In genomic region chr15:81411056-81411455, GRCh38 we compare ENCODE assay signal across 16 cellular contexts. TPM values are rescaled to one million over a fixed set of nuclear protein-coding genes. Genes with fewer than 3 reads are reported as not detected.
DNase-seq lines count a peak whose midpoint lies in the region; ATAC-seq and TF ChIP-seq lines count a peak whose summit lies in the region.
"Had no signal": no experiment of that assay in that cellular context is flagged by ENCODE, and none has a peak within 500 bp of the region (broad histone marks: within the 10 kb centered on the region; RNA-seq: fewer than 3 reads in every experiment).

No MANE protein-coding gene starts in this region.

- no peaks in the 10 kb centered on the region for H3K9me3 Mint-ChIP-seq in Calu3 (ENCODE audit: low read depth, unreplicated experiment)
- H3K9me3 Mint-ChIP-seq in HFFc6 = no peaks in the 10 kb centered on the region
- H3K9me3 Mint-ChIP-seq in endodermal cell = no peaks in the 10 kb centered on the region
- H3K9me3 Mint-ChIP-seq: activated CD8-positive, alpha-beta T cell treated with anti-CD3 and anti-CD28 coated beads for 36 hours; natural killer cell treated with Interleukin-12 subunit alpha and Interleukin-12 subunit beta and Interleukin-15 and Interleukin-18, amount 100 ng/mL, for 72 hours had no signal

- H3K4me3 Mint-ChIP-seq in Calu3 (ENCODE audit: low read depth, unreplicated experiment) (no peak overlapping the region), HFFc6 (no peak overlapping the region), endodermal cell (no peak overlapping the region)
- H3K4me3 Mint-ChIP-seq: activated CD8-positive, alpha-beta T cell treated with anti-CD3 and anti-CD28 coated beads for 36 hours; natural killer cell treated with Interleukin-12 subunit alpha and Interleukin-12 subunit beta and Interleukin-15 and Interleukin-18, amount 100 ng/mL, for 72 hours had no signal

- no peaks in the 10 kb centered on the region for H3K4me1 ChIP-seq in endodermal cell (ENCODE audit: control insufficient read depth, insufficient read depth, low read length)
- H3K4me1 ChIP-seq: breast epithelium, colonic mucosa had no signal

- intact Hi-C loops in Calu3 (cut with micrococcal nuclease; ENCODE audit: unreplicated experiment) = loop anchor here (2.0 to 5.0 kb wide), 2 partner anchors 526 to 694 kb away; no protein-coding TSS in a partner anchor

- H3K27me3 ChIP-seq in endodermal cell (ENCODE audit: control insufficient read depth, insufficient read depth, low read length, poor library complexity, severe bottlenecking) = no peaks in the 10 kb centered on the region
- H3K27me3 ChIP-seq in neural cell (ENCODE audit: insufficient read depth, low read depth, low read length) = no peaks in the 10 kb centered on the region
- H3K27me3 ChIP-seq: breast epithelium, colonic mucosa had no signal

- H3K27ac Mint-ChIP-seq in Calu3 (ENCODE audit: unreplicated experiment) = no peak overlapping the region
- H3K27ac Mint-ChIP-seq in HFFc6 = no peak overlapping the region
- no peak overlapping the region for H3K27ac Mint-ChIP-seq in endodermal cell
- H3K27ac Mint-ChIP-seq: activated CD8-positive, alpha-beta T cell treated with anti-CD3 and anti-CD28 coated beads for 36 hours; natural killer cell treated with Interleukin-12 subunit alpha and Interleukin-12 subunit beta and Interleukin-15 and Interleukin-18, amount 100 ng/mL, for 72 hours had no signal

- H3K9me3 ChIP-seq in endodermal cell (ENCODE audit: control insufficient read depth, low read length) (no peaks in the 10 kb centered on the region), neural cell (ENCODE audit: low read length) (no peaks in the 10 kb centered on the region)
- H3K9me3 ChIP-seq: breast epithelium, colonic mucosa had no signal

- DNase-seq in Calu3 = no peak
- DNase-seq in HFFc6 = no peak
- DNase-seq in endodermal cell = peak; percentile 77
- DNase-seq in ureter (ENCODE audit: low spot score) = no peak
- no peak for DNase-seq in 8988T
- DNase-seq: activated gamma-delta T cell treated with Interleukin-2 at 50 U/mL for 16 hours, colonic mucosa, T1000 had no signal

- peak overlapping the region; percentile 31 for H2AFZ ChIP-seq in neural cell (ENCODE audit: low read depth, low read length)

- H3K27ac ChIP-seq in endodermal cell (ENCODE audit: low read depth, low read length) = no peak overlapping the region
- no peak overlapping the region for H3K27ac ChIP-seq in neural cell (ENCODE audit: low read length)
- H3K27ac ChIP-seq: breast epithelium, colonic mucosa had no signal

- WGBS in endodermal cell (ENCODE audit: insufficient coverage in 1 of 2, insufficient read length in 1 of 2), 2 experiments = 57 to 60% methylated on average over 2 of the region's 2 CpGs

- TF ChIP-seq CTCF in Calu3 (IDR thresholded peaks at IDR 0.05; ENCODE audit: unreplicated experiment) (peak; percentile 19), HFFc6 (IDR thresholded peaks at IDR 0.05) (peak; percentile 28; the same call in 1 of the 2 replicates), endodermal cell (conservative IDR thresholded peaks at IDR 0.05) (peak; percentile 70), neural cell (IDR thresholded peaks at IDR 0.05; ENCODE audit: poor library complexity, severe bottlenecking) (no peak)

- no peaks in the 10 kb centered on the region for H3K4me1 Mint-ChIP-seq in Calu3 (ENCODE audit: low read depth, unreplicated experiment)
- H3K4me1 Mint-ChIP-seq in HFFc6 (ENCODE audit: low read depth) = no peaks in the 10 kb centered on the region
- H3K4me1 Mint-ChIP-seq in endodermal cell = peaks cover 11% of the 10 kb centered on the region

- BruUV-seq in Calu3 (replicated peaks; lab: Mats Ljungman, UMichigan) = no TSS peak

- CTCF ChIA-PET in Calu3 (lab: Charles Lee) = interaction anchor here (0.8 kb wide), 1 partner anchor 10 kb away, joined by 3 read pairs; no protein-coding TSS in a partner anchor

- H3K79me2 ChIP-seq in neural cell (replicated peaks; ENCODE audit: insufficient read depth, low read length) = no peaks in the 10 kb centered on the region

- H3K36me3 Mint-ChIP-seq in Calu3 (ENCODE audit: insufficient read depth, unreplicated experiment) (no peaks in the 10 kb centered on the region), HFFc6 (ENCODE audit: low read depth) (no peaks in the 10 kb centered on the region), endodermal cell (ENCODE audit: low read depth) (no peaks in the 10 kb centered on the region)
- H3K36me3 Mint-ChIP-seq: natural killer cell treated with Interleukin-12 subunit alpha and Interleukin-12 subunit beta and Interleukin-15 and Interleukin-18, amount 100 ng/mL, for 72 hours had no signal

- H3K9ac ChIP-seq in endodermal cell (ENCODE audit: extremely low read depth, low read length, poor library complexity, severe bottlenecking) (no peak overlapping the region), neural cell (ENCODE audit: low read length) (peak overlapping the region; percentile 40)

- no peak for ATAC-seq in HG02678 (IDR thresholded peaks at IDR 0.05; ENCODE audit: unreplicated experiment)
- ATAC-seq: natural killer cell treated with Interleukin-12 subunit alpha and Interleukin-12 subunit beta and Interleukin-15 and Interleukin-18, amount 100 ng/mL, for 72 hours had no signal

- H4K20me1 ChIP-seq in neural cell (ENCODE audit: insufficient read depth) = no peaks in the 10 kb centered on the region

- no peak for TF ChIP-seq RAD21 in neural cell (conservative IDR thresholded peaks at IDR 0.05)

- TF ChIP-seq EP300 in neural cell (conservative IDR thresholded peaks at IDR 0.05; ENCODE audit: poor library complexity, severe bottlenecking) = no peak

- no peak overlapping the region for H3K4me3 ChIP-seq in endodermal cell (ENCODE audit: low read length)
- H3K4me3 ChIP-seq in neural cell (ENCODE audit: low read length) = peak overlapping the region; percentile 59
- H3K4me3 ChIP-seq: breast epithelium, colonic mucosa, GM12878 had no signal

- H3K27me3 Mint-ChIP-seq in Calu3 (ENCODE audit: unreplicated experiment) = peaks cover 49% of the 10 kb centered on the region
- H3K27me3 Mint-ChIP-seq in HFFc6 (ENCODE audit: insufficient read depth) = peaks cover 9% of the 10 kb centered on the region
- H3K27me3 Mint-ChIP-seq in endodermal cell (ENCODE audit: insufficient read depth) = no peaks in the 10 kb centered on the region

- peak overlapping the region; percentile 33 for H3K4me2 ChIP-seq in neural cell (ENCODE audit: low read length)

- no peaks in the 10 kb centered on the region for H3F3A ChIP-seq in neural cell (ENCODE audit: insufficient read depth, low read length, poor library complexity, severe bottlenecking)

- H3K9me2 ChIP-seq in neural cell (ENCODE audit: insufficient read depth, low read length) = no peaks in the 10 kb centered on the region

- no peaks in the 10 kb centered on the region for H3K36me3 ChIP-seq in endodermal cell (ENCODE audit: control insufficient read depth, insufficient read depth, low read length)
- no peaks in the 10 kb centered on the region for H3K36me3 ChIP-seq in neural cell (ENCODE audit: insufficient read depth, low read length)
- H3K36me3 ChIP-seq: breast epithelium, colonic mucosa had no signal

TF ChIP-seq in neural cell, 6 proteins besides CTCF, POLR2A, EP300 and RAD21:
- no peak for TF ChIP-seq MXI1 (conservative IDR thresholded peaks at IDR 0.05; ENCODE audit: poor library complexity, severe bottlenecking)
- no peak for TF ChIP-seq REST (IDR thresholded peaks at IDR 0.05; ENCODE audit: borderline replicate concordance)
- no peak for TF ChIP-seq EZH2 (IDR thresholded peaks at IDR 0.05; ENCODE audit: borderline replicate concordance, insufficient read depth, low read length, poor library complexity, severe bottlenecking)
- TF ChIP-seq POLR2AphosphoS5 (IDR thresholded peaks at IDR 0.05) = no peak
- TF ChIP-seq TAF1 (IDR thresholded peaks at IDR 0.05; ENCODE audit: low read depth) = no peak
- TF ChIP-seq SMC3 (conservative IDR thresholded peaks at IDR 0.05; ENCODE audit: poor library complexity) = no peak

RNA-seq across cellular contexts. Expression of gene TMC3, which starts 37.0 kb away (rescaled TPM):
- total RNA-seq in Calu3 (2022) (not detected in 2 replicates), endodermal cell (not detected), ureter (1.4 TPM)
- not detected for total RNA-seq in HFFc6 (2021; fragmentation: NEBNext Ultra II Directional; extraction: Animal tissue kit (Norgen Biotek cat#: 25700))
- polyA plus RNA-seq in endodermal cell (2013, experiment 1 of 2) = 0.07 TPM
- polyA plus RNA-seq in endodermal cell (2013, experiment 2 of 2) = 0.12 TPM
- polyA plus RNA-seq in neural cell = not detected in 2 replicates
- polyA minus RNA-seq in neural cell = not detected in 2 replicates
- total RNA-seq: activated CD8-positive, alpha-beta T cell treated with anti-CD3 and anti-CD28 coated beads for 36 hours; fibroblast of lung; GM12878; left ventricle myocardium superior; natural killer cell treated with Interleukin-12 subunit alpha and Interleukin-12 subunit beta and Interleukin-15 and Interleukin-18, amount 100 ng/mL, for 72 hours had no signal
- polyA plus RNA-seq: fibroblast of lung had no signal
